In the genomic region with DNA sequence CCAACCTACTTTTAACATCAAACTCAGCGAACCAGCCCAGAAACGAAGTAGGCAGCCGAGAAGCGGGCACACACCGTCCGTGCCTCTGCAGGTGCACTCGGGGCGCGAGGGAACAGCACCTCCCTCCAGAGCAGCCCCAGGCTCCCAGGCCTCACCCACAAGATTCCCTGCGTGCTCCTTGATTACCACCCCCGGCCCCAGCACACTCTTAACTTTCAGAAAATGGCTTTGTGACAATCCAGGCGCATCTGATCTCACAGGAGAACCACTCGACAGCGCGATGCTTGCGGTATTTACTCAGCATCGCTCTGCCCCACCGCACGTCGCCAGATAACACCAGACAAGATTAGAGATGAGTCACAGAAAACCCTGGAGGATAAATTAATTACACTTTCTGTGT, we compare ENCODE assay signal across 24 cellular contexts.
DNase-seq lines count a peak whose midpoint lies in the region; ATAC-seq, FAIRE-seq and TF ChIP-seq lines count a peak whose summit lies in the region.
"Had no signal": no experiment of that assay in that cellular context is flagged by ENCODE, and none has a peak within 500 bp of the region (broad histone marks: within the 10 kb centered on the region; RNA-seq: fewer than 3 reads in every experiment).

No MANE protein-coding gene starts in this region.

- DNase-seq in A172 (ENCODE audit: low spot score) (peak; percentile 23), NCI-H69 (lab: John Stamatoyannopoulos, UW) (peak; percentile 80), neural crest cell (ENCODE audit: low read depth, low spot score) (no peak), D721Med (ENCODE audit: insufficient read length, low spot score) (no peak), mesothelial cell of epicardium (ENCODE audit: low spot score in 2 of 2, unreplicated experiment in 2 of 2) (no peak), NK-92 (lab: John Stamatoyannopoulos, UW; ENCODE audit: unreplicated experiment) (no peak)
- DNase-seq: ACHN; activated CD4-positive, CD25-positive, alpha-beta regulatory T cell treated with anti-CD3 and anti-CD28 coated beads, Interleukin-2, amount 50 U/mL, for 72 hours; activated CD8-positive, alpha-beta T cell treated with anti-CD3 and anti-CD28 coated beads for 36 hours; activated effector memory CD4-positive, alpha-beta T cell treated with anti-CD3 and anti-CD28 coated beads, Interleukin-2, amount 50 U/mL, for 16 hours; activated T-cell treated with anti-CD3 and anti-CD28 coated beads for 4 hours; Caco-2; head of caudate nucleus; kidney glomerular epithelial cell; MG63; NCI-H1694; NCI-H446 treated with DMSO at 0.1 percent for 48 hours; nucleus accumbens; trophoblast cell had no signal

- H3K36me3 ChIP-seq in HEK293 (ENCODE audit: control insufficient read depth in 2 of 2, insufficient read depth in 1 of 2, low read length in 2 of 2): no peaks in the 10 kb centered on the region
- H3K36me3 ChIP-seq: BLaER1, MG63, SJSA1 had no signal

- no peak for TF ChIP-seq CTCF in HEK293 (tag by site-specific recombination; IDR thresholded peaks at IDR 0.05)
- TF ChIP-seq CTCF in neural crest cell (conservative IDR thresholded peaks at IDR 0.05): no peak
- no peak for TF ChIP-seq CTCF in D721Med (IDR thresholded peaks at IDR 0.05; ENCODE audit: insufficient read depth, missing control alignments)
- TF ChIP-seq CTCF in mesothelial cell of epicardium (IDR thresholded peaks at IDR 0.05; ENCODE audit: unreplicated experiment): no peak

- H3K36me3 Mint-ChIP-seq in neural crest cell (ENCODE audit: low read depth) (peaks cover 3% of the 10 kb centered on the region), mesothelial cell of epicardium (no peaks in the 10 kb centered on the region)

- H3K27ac Mint-ChIP-seq in neural crest cell (ENCODE audit: unreplicated experiment) (peak overlapping the region; percentile 14), mesothelial cell of epicardium (no peak overlapping the region)
- H3K27ac Mint-ChIP-seq: activated CD8-positive, alpha-beta T cell treated with anti-CD3 and anti-CD28 coated beads for 36 hours had no signal

- H3K9me3 Mint-ChIP-seq in neural crest cell (peaks cover 6% of the 10 kb centered on the region), mesothelial cell of epicardium (peaks cover 7% of the 10 kb centered on the region)
- H3K9me3 Mint-ChIP-seq: activated CD8-positive, alpha-beta T cell treated with anti-CD3 and anti-CD28 coated beads for 36 hours had no signal

- H3K4me1 Mint-ChIP-seq in neural crest cell (no peaks in the 10 kb centered on the region), mesothelial cell of epicardium (no peaks in the 10 kb centered on the region)

- no peak for FAIRE-seq in D721Med (lab: Jason Lieb, UNC)
- FAIRE-seq: TTC549 had no signal

- H3K4me3 ChIP-seq in HEK293 (ENCODE audit: low read depth, low read length): no peak overlapping the region
- H3K4me3 ChIP-seq: BLaER1, MG63, SJSA1 had no signal

- CTCF ChIA-PET in HEK293 (lab: Yijun Ruan, JAX): no interaction called here

- H3K4me3 Mint-ChIP-seq in neural crest cell (no peak overlapping the region), mesothelial cell of epicardium (no peak overlapping the region)
- H3K4me3 Mint-ChIP-seq: activated CD8-positive, alpha-beta T cell treated with anti-CD3 and anti-CD28 coated beads for 36 hours had no signal

- H3K27ac ChIP-seq in HEK293 (ENCODE audit: extremely low read depth, low read depth, low read length): no peak overlapping the region
- H3K27ac ChIP-seq: BLaER1, SJSA1 had no signal

- no peak for ATAC-seq in HG03520 (IDR thresholded peaks at IDR 0.05; ENCODE audit: unreplicated experiment)
- ATAC-seq: activated CD8-positive, alpha-beta T cell treated with anti-CD3 and anti-CD28 coated beads for 36 hours had no signal

- no peaks in the 10 kb centered on the region for H3K9me3 ChIP-seq in HEK293 (ENCODE audit: control insufficient read depth, insufficient read depth, low read depth, low read length)
- H3K9me3 ChIP-seq: MG63 had no signal

- no peaks in the 10 kb centered on the region for H3K4me1 ChIP-seq in HEK293 (ENCODE audit: control insufficient read depth, insufficient read depth, low read length)
- H3K4me1 ChIP-seq: BLaER1, Caco-2, SJSA1 had no signal

- no peaks in the 10 kb centered on the region for H3K27me3 Mint-ChIP-seq in neural crest cell (ENCODE audit: low read depth)
- H3K27me3 Mint-ChIP-seq in mesothelial cell of epicardium (ENCODE audit: low read depth): peaks cover 53% of the 10 kb centered on the region
- H3K27me3 Mint-ChIP-seq: activated CD8-positive, alpha-beta T cell treated with anti-CD3 and anti-CD28 coated beads for 36 hours had no signal

- POLR2A ChIA-PET in HEK293 (lab: Yijun Ruan, JAX): no interaction called here

TF ChIP-seq in HEK293, 187 proteins besides CTCF, POLR2A, EP300 and RAD21 (continues in another document):
- peak; percentile 81 for TF ChIP-seq GLIS1 (tag by site-specific recombination; IDR thresholded peaks at IDR 0.05)
- TF ChIP-seq, protein P1, sequence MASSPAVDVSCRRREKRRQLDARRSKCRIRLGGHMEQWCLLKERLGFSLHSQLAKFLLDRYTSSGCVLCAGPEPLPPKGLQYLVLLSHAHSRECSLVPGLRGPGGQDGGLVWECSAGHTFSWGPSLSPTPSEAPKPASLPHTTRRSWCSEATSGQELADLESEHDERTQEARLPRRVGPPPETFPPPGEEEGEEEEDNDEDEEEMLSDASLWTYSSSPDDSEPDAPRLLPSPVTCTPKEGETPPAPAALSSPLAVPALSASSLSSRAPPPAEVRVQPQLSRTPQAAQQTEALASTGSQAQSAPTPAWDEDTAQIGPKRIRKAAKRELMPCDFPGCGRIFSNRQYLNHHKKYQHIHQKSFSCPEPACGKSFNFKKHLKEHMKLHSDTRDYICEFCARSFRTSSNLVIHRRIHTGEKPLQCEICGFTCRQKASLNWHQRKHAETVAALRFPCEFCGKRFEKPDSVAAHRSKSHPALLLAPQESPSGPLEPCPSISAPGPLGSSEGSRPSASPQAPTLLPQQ (tag by site-specific recombination; IDR thresholded peaks at IDR 0.05): 0 out of 2 replicates have a peak, but pooled peaks have one; percentile 31
- TF ChIP-seq, protein P2, sequence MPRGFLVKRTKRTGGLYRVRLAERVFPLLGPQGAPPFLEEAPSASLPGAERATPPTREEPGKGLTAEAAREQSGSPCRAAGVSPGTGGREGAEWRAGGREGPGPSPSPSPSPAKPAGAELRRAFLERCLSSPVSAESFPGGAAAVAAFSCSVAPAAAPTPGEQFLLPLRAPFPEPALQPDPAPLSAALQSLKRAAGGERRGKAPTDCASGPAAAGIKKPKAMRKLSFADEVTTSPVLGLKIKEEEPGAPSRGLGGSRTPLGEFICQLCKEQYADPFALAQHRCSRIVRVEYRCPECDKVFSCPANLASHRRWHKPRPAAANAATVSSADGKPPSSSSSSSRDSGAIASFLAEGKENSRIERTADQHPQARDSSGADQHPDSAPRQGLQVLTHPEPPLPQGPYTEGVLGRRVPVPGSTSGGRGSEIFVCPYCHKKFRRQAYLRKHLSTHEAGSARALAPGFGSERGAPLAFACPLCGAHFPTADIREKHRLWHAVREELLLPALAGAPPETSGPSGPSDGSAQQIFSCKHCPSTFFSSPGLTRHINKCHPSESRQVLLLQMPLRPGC (tag by site-specific recombination; IDR thresholded peaks at IDR 0.05): peak; percentile 73; the same call in 1 of the 2 replicates
- TF ChIP-seq ZNF473 (tag by site-specific recombination; IDR thresholded peaks at IDR 0.05): no peak
- TF ChIP-seq GLIS2 (tag by site-specific recombination; IDR thresholded peaks at IDR 0.05): 0 out of 2 replicates have a peak, but pooled peaks have one; percentile 32
- no peak for TF ChIP-seq EGR2 (tag by site-specific recombination; IDR thresholded peaks at IDR 0.05; ENCODE audit: low read depth)
- TF ChIP-seq ZNF660 (tag by site-specific recombination; IDR thresholded peaks at IDR 0.05): peak; percentile 73; the same call in 1 of the 2 replicates
- TF ChIP-seq ZFHX2 (tag by site-specific recombination; conservative IDR thresholded peaks at IDR 0.05): 0 out of 2 replicates have a peak, but pooled peaks have one; percentile 32
- peak; percentile 24; the same call in 1 of the 2 replicates for TF ChIP-seq ZNF394 (tag by site-specific recombination; IDR thresholded peaks at IDR 0.05; ENCODE audit: borderline replicate concordance)
- TF ChIP-seq ZNF138 (tag by site-specific recombination; IDR thresholded peaks at IDR 0.05; ENCODE audit: borderline replicate concordance): no peak
- TF ChIP-seq, protein P3, sequence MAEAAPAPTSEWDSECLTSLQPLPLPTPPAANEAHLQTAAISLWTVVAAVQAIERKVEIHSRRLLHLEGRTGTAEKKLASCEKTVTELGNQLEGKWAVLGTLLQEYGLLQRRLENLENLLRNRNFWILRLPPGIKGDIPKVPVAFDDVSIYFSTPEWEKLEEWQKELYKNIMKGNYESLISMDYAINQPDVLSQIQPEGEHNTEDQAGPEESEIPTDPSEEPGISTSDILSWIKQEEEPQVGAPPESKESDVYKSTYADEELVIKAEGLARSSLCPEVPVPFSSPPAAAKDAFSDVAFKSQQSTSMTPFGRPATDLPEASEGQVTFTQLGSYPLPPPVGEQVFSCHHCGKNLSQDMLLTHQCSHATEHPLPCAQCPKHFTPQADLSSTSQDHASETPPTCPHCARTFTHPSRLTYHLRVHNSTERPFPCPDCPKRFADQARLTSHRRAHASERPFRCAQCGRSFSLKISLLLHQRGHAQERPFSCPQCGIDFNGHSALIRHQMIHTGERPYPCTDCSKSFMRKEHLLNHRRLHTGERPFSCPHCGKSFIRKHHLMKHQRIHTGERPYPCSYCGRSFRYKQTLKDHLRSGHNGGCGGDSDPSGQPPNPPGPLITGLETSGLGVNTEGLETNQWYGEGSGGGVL (tag by site-specific recombination; IDR thresholded peaks at IDR 0.05): 0 out of 2 replicates have a peak, but pooled peaks have one; percentile 26
- TF ChIP-seq ZNF510 (tag by site-specific recombination; IDR thresholded peaks at IDR 0.05; ENCODE audit: insufficient replicate concordance): no peak
- peak; percentile 71 for TF ChIP-seq ZNF600 (tag by site-specific recombination; IDR thresholded peaks at IDR 0.05)
- TF ChIP-seq, protein P4, sequence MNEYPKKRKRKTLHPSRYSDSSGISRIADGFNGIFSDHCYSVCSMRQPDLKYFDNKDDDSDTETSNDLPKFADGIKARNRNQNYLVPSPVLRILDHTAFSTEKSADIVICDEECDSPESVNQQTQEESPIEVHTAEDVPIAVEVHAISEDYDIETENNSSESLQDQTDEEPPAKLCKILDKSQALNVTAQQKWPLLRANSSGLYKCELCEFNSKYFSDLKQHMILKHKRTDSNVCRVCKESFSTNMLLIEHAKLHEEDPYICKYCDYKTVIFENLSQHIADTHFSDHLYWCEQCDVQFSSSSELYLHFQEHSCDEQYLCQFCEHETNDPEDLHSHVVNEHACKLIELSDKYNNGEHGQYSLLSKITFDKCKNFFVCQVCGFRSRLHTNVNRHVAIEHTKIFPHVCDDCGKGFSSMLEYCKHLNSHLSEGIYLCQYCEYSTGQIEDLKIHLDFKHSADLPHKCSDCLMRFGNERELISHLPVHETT (tag by site-specific recombination; IDR thresholded peaks at IDR 0.05): no peak
- TF ChIP-seq SP7 (tag by site-specific recombination; IDR thresholded peaks at IDR 0.05): peak; percentile 78

Comparison
In these comparisons a context has a peak if more than half of its experiments do, and no peak if none do; other contexts are left out.
1. DNase-seq: peak in A172 (single experiment) and NCI-H69 (single experiment); none in neural crest cell (single experiment), D721Med (single experiment), mesothelial cell of epicardium (0 of 2) and NK-92 (single experiment).